In genomic region chr1:6062670-6063069, GRCh38 we compare ENCODE assay signal across 9 cellular contexts.
"Had no signal": no experiment of that assay in that cellular context is flagged by ENCODE, and none has a peak within 500 bp of the region (broad histone marks: within the 10 kb centered on the region; RNA-seq: fewer than 3 reads in every experiment).

No MANE protein-coding gene starts in this region.

- H2AFZ ChIP-seq: GM23248 had no signal

- H3K4me1 ChIP-seq: HAP-1 had no signal

- H3K4me3 Mint-ChIP-seq: HFFc6, IgD-negative memory B cell had no signal

- H3K27ac Mint-ChIP-seq: HFFc6, IgD-negative memory B cell had no signal

- H3K9me3 Mint-ChIP-seq: HFFc6, IgD-negative memory B cell had no signal

- DNase-seq: GM23248, GOT3, H7, HFFc6, KG1 had no signal

- H3K9me3 ChIP-seq: HAP-1 had no signal

- H3K9ac ChIP-seq: GM23248 had no signal

- H3K27ac ChIP-seq: GM23248, HL-60 had no signal

- H3K36me3 ChIP-seq: HAP-1 had no signal

- ATAC-seq: HCT116 had no signal

- H3K4me3 ChIP-seq: GM23248, HAP-1 had no signal

- H3K27me3 Mint-ChIP-seq: IgD-negative memory B cell had no signal
